In the genomic region with DNA sequence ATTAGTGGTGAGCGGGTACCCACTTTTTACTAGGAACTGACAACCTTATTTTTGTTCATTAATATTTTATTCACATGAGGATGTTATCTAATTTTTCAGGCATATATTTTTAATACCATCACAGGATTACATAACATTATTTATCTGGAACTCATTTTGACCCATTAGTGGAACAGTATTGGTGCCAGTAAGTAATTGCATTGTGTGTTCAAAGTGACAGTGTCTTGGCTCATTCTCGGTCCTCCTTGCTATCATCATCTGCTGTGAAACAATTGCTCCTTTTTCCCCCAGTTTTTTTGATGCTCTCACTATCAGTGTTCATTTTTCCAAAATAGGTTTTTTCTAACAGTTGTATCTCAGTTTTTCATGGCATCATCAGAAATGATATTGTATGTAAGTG, we compare ENCODE assay signal across 24 cellular contexts. TPM values are rescaled to one million over a fixed set of nuclear protein-coding genes. Genes with fewer than 3 reads are reported as not detected.
DNase-seq lines count a peak whose midpoint lies in the region; ATAC-seq, FAIRE-seq and TF ChIP-seq lines count a peak whose summit lies in the region.
"Had no signal": no experiment of that assay in that cellular context is flagged by ENCODE, and none has a peak within 500 bp of the region (broad histone marks: within the 10 kb centered on the region; RNA-seq: fewer than 3 reads in every experiment).

No MANE protein-coding gene starts in this region.

- SMC1A ChIA-PET in GM12878 (lab: Charles Lee; ENCODE audit: uncharacterized antibody, unreplicated experiment): interaction anchor here (1.0 to 1.7 kb wide), 2 partner anchors 11 to 29 kb away, joined by 4 to 12 read pairs; no protein-coding TSS in a partner anchor

- H3K4me1 Mint-ChIP-seq in activated T-cell treated with anti-CD3 and anti-CD28 coated beads, Interleukin-2, amount 50 U/mL, for 24 hours (ENCODE audit: low read depth): peaks cover 58% of the 10 kb centered on the region
- peaks cover 45% of the 10 kb centered on the region for H3K4me1 Mint-ChIP-seq in activated T-cell treated with anti-CD3 and anti-CD28 coated beads, Interleukin-2, amount 50 U/mL, for 4 hours (ENCODE audit: low read depth)
- H3K4me1 Mint-ChIP-seq in stimulated activated effector memory CD8-positive, alpha-beta T cell treated with anti-CD3 and anti-CD28 coated beads, Interleukin-12 subunit alpha, Interleukin-12 subunit beta, amount 100 ng/mL, for 72 hours: peaks cover 36% of the 10 kb centered on the region

- H3K36me3 Mint-ChIP-seq in activated T-cell treated with anti-CD3 and anti-CD28 coated beads, Interleukin-2, amount 50 U/mL, for 24 hours (ENCODE audit: low read depth): peaks cover 48% of the 10 kb centered on the region
- peaks cover 12% of the 10 kb centered on the region for H3K36me3 Mint-ChIP-seq in activated T-cell treated with anti-CD3 and anti-CD28 coated beads, Interleukin-2, amount 50 U/mL, for 4 hours (ENCODE audit: insufficient read depth)
- H3K36me3 Mint-ChIP-seq in stimulated activated effector memory CD8-positive, alpha-beta T cell treated with anti-CD3 and anti-CD28 coated beads, Interleukin-12 subunit alpha, Interleukin-12 subunit beta, amount 100 ng/mL, for 72 hours: peaks cover 53% of the 10 kb centered on the region

- 98% methylated on average over 2 of the region's 2 CpGs for WGBS in GM12878 (ENCODE audit: insufficient coverage, insufficient replicate concordance, low lambda C conversion rate, missing lambda C conversion rate)

- no peaks in the 10 kb centered on the region for H3K27me3 ChIP-seq in GM12878 (replicated peaks in 1 of 2; ENCODE audit: control insufficient read depth in 2 of 2, insufficient read depth in 2 of 2, low read length in 1 of 2)

- H3K79me2 ChIP-seq in OCI-LY7 (ENCODE audit: insufficient read depth, low read depth, low read length): peaks cover 29% of the 10 kb centered on the region
- peaks cover 37% of the 10 kb centered on the region for H3K79me2 ChIP-seq in GM12878 (ENCODE audit: control insufficient read depth, insufficient read depth, low read length)

- no peak for TF ChIP-seq EP300 in GM12878 (IDR thresholded peaks at IDR 0.05; ENCODE audit: borderline replicate concordance in 1 of 2, control insufficient read depth in 1 of 2, low read depth in 2 of 2, low read length in 2 of 2)

- BruUV-seq in OCI-LY7 (replicated peaks; lab: Mats Ljungman, UMichigan) (no TSS peak), GM12878 (replicated peaks; lab: Mats Ljungman, UMichigan) (TSS peak; percentile 9)

- TF ChIP-seq RAD21 in GM12878 (IDR thresholded peaks at IDR 0.05; ENCODE audit: insufficient read depth, low read depth, low read length): no peak

- H4K20me1 ChIP-seq in OCI-LY7 (ENCODE audit: insufficient read depth, low read length) (no peaks in the 10 kb centered on the region), GM12878 (ENCODE audit: control insufficient read depth, insufficient read depth) (no peaks in the 10 kb centered on the region)

- no peak overlapping the region; the same call in 1 of the 2 replicates for H3K9ac ChIP-seq in GM12878 (ENCODE audit: control insufficient read depth, insufficient read depth, low read length)
- H3K9ac ChIP-seq: GM23248 had no signal

- TF ChIP-seq CTCF in OCI-LY7 (conservative IDR thresholded peaks at IDR 0.05; ENCODE audit: low read length) (no peak), GM12878 (IDR thresholded peaks at IDR 0.05 in 2 of 3, conservative IDR thresholded peaks at IDR 0.05 in 1 of 3; ENCODE audit: control insufficient read depth in 2 of 3, extremely low read depth in 1 of 3, insufficient read depth in 1 of 3, low read depth in 3 of 3, low read length in 3 of 3) (no peak)

- no peaks in the 10 kb centered on the region for H3K9me3 ChIP-seq in OCI-LY7 (ENCODE audit: low read length)
- no peaks in the 10 kb centered on the region; the same call in 2 of the 3 replicates for H3K9me3 ChIP-seq in GM12878 (replicated peaks; ENCODE audit: control insufficient read depth, insufficient read depth, low read length)
- H3K9me3 ChIP-seq: mucosa of descending colon had no signal

- H3K4me3 ChIP-seq in OCI-LY7 (ENCODE audit: low read depth, low read length, poor library complexity, severe bottlenecking): no peak overlapping the region
- no peak overlapping the region for H3K4me3 ChIP-seq in GM12878
- H3K4me3 ChIP-seq: GM23248, mucosa of descending colon had no signal

- peak overlapping the region; percentile 35 for H3K27ac ChIP-seq in OCI-LY7 (ENCODE audit: low read depth, low read length, poor library complexity, severe bottlenecking)
- H3K27ac ChIP-seq in GM12878 (ENCODE audit: control insufficient read depth, insufficient read depth): peak overlapping the region; percentile 5; the same call in 1 of the 2 replicates
- H3K27ac ChIP-seq: GM23248, HL-60 had no signal

- H3K9me2 ChIP-seq in OCI-LY7 (ENCODE audit: insufficient read depth, low read length): no peaks in the 10 kb centered on the region

- H3K27me3 Mint-ChIP-seq in activated T-cell treated with anti-CD3 and anti-CD28 coated beads, Interleukin-2, amount 50 U/mL, for 24 hours: no peaks in the 10 kb centered on the region
- H3K27me3 Mint-ChIP-seq in activated T-cell treated with anti-CD3 and anti-CD28 coated beads, Interleukin-2, amount 50 U/mL, for 4 hours (ENCODE audit: low read depth): no peaks in the 10 kb centered on the region

- no peaks in the 10 kb centered on the region for H3K9me3 Mint-ChIP-seq in activated T-cell treated with anti-CD3 and anti-CD28 coated beads, Interleukin-2, amount 50 U/mL, for 24 hours
- no peaks in the 10 kb centered on the region for H3K9me3 Mint-ChIP-seq in activated T-cell treated with anti-CD3 and anti-CD28 coated beads, Interleukin-2, amount 50 U/mL, for 4 hours
- no peaks in the 10 kb centered on the region for H3K9me3 Mint-ChIP-seq in stimulated activated effector memory CD8-positive, alpha-beta T cell treated with anti-CD3 and anti-CD28 coated beads, Interleukin-12 subunit alpha, Interleukin-12 subunit beta, amount 100 ng/mL, for 72 hours

- no peak for FAIRE-seq in GM12878 (lab: Jason Lieb, UNC)
- FAIRE-seq: G401.6, GM12891, TTC549 had no signal

- H3K27ac Mint-ChIP-seq in activated T-cell treated with anti-CD3 and anti-CD28 coated beads, Interleukin-2, amount 50 U/mL, for 24 hours: peak overlapping the region; percentile 86
- peak overlapping the region; percentile 48 for H3K27ac Mint-ChIP-seq in stimulated activated effector memory CD8-positive, alpha-beta T cell treated with anti-CD3 and anti-CD28 coated beads, Interleukin-12 subunit alpha, Interleukin-12 subunit beta, amount 100 ng/mL, for 72 hours

- DNase-seq in activated T-cell treated with anti-CD3 and anti-CD28 coated beads, Interleukin-2, amount 50 U/mL, for 24 hours: no peak
- no peak for DNase-seq in activated T-cell treated with anti-CD3 and anti-CD28 coated beads, Interleukin-2, amount 50 U/mL, for 4 hours
- DNase-seq in OCI-LY7 (ENCODE audit: low spot score) (no peak), GM12878 (ENCODE audit: low read depth, low spot score) (no peak), kidney glomerular epithelial cell (lab: John Stamatoyannopoulos, UW) (no peak), NCI-H748 (lab: John Stamatoyannopoulos, UW; ENCODE audit: unreplicated experiment) (no peak), kidney tubule cell (ENCODE audit: low spot score) (no peak)
- no peak for DNase-seq in stimulated activated effector memory CD8-positive, alpha-beta T cell treated with anti-CD3 and anti-CD28 coated beads, Interleukin-12 subunit alpha, Interleukin-12 subunit beta, amount 100 ng/mL, for 72 hours (ENCODE audit: low spot score in 2 of 2)
- DNase-seq: activated CD4-positive, alpha-beta T cell treated with anti-CD3 and anti-CD28 coated beads, Interleukin-2, amount 50 U/mL, for 4 hours; activated effector memory CD4-positive, alpha-beta T cell treated with Interleukin-2 at 50 U/mL for 16 hours; cortex of kidney; foreskin melanocyte; GM23248; MV-4-11; NCI-H2081; NCI-H524 treated with DMSO at 0.1 percent for 48 hours; OCI-M1 had no signal

- H3K36me3 ChIP-seq in OCI-LY7 (ENCODE audit: insufficient read depth, low read length) (peaks cover 49% of the 10 kb centered on the region), GM12878 (ENCODE audit: control insufficient read depth in 2 of 2, insufficient read depth in 2 of 2, low read length in 1 of 2) (peaks cover 0 to 14% of the 10 kb centered on the region in 2 experiments; a peak in 2 of 4 replicates)

- TF ChIP-seq POLR2A in GM12878 (IDR thresholded peaks at IDR 0.05; ENCODE audit: low read depth, low read length): no peak

- no peak for ATAC-seq in activated T-cell treated with anti-CD3 and anti-CD28 coated beads, Interleukin-2, amount 50 U/mL, for 4 hours
- ATAC-seq in GM12878: no peak
- no peak for ATAC-seq in stimulated activated effector memory CD8-positive, alpha-beta T cell treated with anti-CD3 and anti-CD28 coated beads, Interleukin-12 subunit alpha, Interleukin-12 subunit beta, amount 100 ng/mL, for 72 hours
- ATAC-seq: left lobe of liver, sciatic nerve had no signal

- POLR2A ChIA-PET in OCI-LY7 (lab: Charles Lee): no interaction called here
- POLR2A ChIA-PET in GM12878 (lab: Charles Lee): no interaction called here

- CTCF ChIA-PET in OCI-LY7 (lab: Charles Lee; ENCODE audit: unreplicated experiment): no interaction called here
- CTCF ChIA-PET in GM12878 (lab: Yijun Ruan, JAX): interaction anchor here (1.1 to 7.5 kb wide), 4 partner anchors 6 to 35 kb away, joined by 4 to 73 read pairs (median 36); no protein-coding TSS in a partner anchor

- RAD21 ChIA-PET in GM12878 (lab: Charles Lee; ENCODE audit: unreplicated experiment): interaction anchor here (1.8 kb wide), 1 partner anchor 126 kb away, joined by 6 read pairs; no protein-coding TSS in a partner anchor

- H2AFZ ChIP-seq in OCI-LY7 (ENCODE audit: low read length): no peak overlapping the region
- no peak overlapping the region for H2AFZ ChIP-seq in GM12878 (ENCODE audit: control insufficient read depth, low read depth, low read length)
- H2AFZ ChIP-seq: GM23248 had no signal

- H3K4me2 ChIP-seq in OCI-LY7 (ENCODE audit: low read length) (no peak overlapping the region), GM12878 (ENCODE audit: control insufficient read depth, insufficient read depth) (peak overlapping the region; percentile 15; the same call in 1 of the 2 replicates)

- H3K4me1 ChIP-seq in OCI-LY7 (ENCODE audit: insufficient read depth, low read length, poor library complexity, severe bottlenecking) (peaks cover 58% of the 10 kb centered on the region), GM12878 (ENCODE audit: control insufficient read depth, insufficient read depth, low read length) (peaks cover 28% of the 10 kb centered on the region)

- in situ Hi-C loops in GM12878 (cut with MboI): no loop called here

- H3K4me3 Mint-ChIP-seq in activated T-cell treated with anti-CD3 and anti-CD28 coated beads, Interleukin-2, amount 50 U/mL, for 24 hours: no peak overlapping the region
- no peak overlapping the region for H3K4me3 Mint-ChIP-seq in activated T-cell treated with anti-CD3 and anti-CD28 coated beads, Interleukin-2, amount 50 U/mL, for 4 hours
- no peak overlapping the region for H3K4me3 Mint-ChIP-seq in stimulated activated effector memory CD8-positive, alpha-beta T cell treated with anti-CD3 and anti-CD28 coated beads, Interleukin-12 subunit alpha, Interleukin-12 subunit beta, amount 100 ng/mL, for 72 hours

- intact Hi-C loops in OCI-LY7 (cut with micrococcal nuclease; ENCODE audit: unreplicated experiment) (loop anchor here (10.0 kb wide), 1 partner anchor 1089 kb away; a partner anchor contains a TSS), GM12878 (cut with micrococcal nuclease; ENCODE audit: unreplicated experiment) (no loop called here)

RNA-seq across cellular contexts. Expression of a gene that starts 4.0 kb away (rescaled TPM):
- 10 to 100 TPM; 25.9 to 26.9 (median 26.5) TPM for total RNA-seq in activated T-cell treated with anti-CD3 and anti-CD28 coated beads, Interleukin-2, amount 50 U/mL, for 4 hours
- 44.1 and 44.2 TPM in 2 replicates for total RNA-seq in OCI-LY7 (2014; rRNA removed; shearing (Covaris generic))
- total RNA-seq in OCI-LY7 (2022): 50.7 and 57.0 TPM in 2 replicates
- 88.2 and 88.7 TPM in 2 replicates for total RNA-seq in GM12878 (2013; cell fraction: nucleolus; rRNA removed)
- total RNA-seq in GM12878 (2014; rRNA removed): 42.3 and 49.5 TPM in 2 replicates
- total RNA-seq in GM12878 (2014; rRNA removed; fragmentation: Illumina TruSeq; extraction: Trizol): 64.0 and 65.6 TPM in 2 replicates
- total RNA-seq in GM12878 (2021): 37.1 and 37.5 TPM in 2 replicates
- 26.5 TPM for polyA plus RNA-seq in GM12878 (2011; ENCODE audit: low read depth)
- 58.0 and 106 TPM in 2 replicates for polyA plus RNA-seq in GM12878 (2011; rRNA removed)
- 36.1 and 36.7 TPM in 2 replicates for polyA plus RNA-seq in GM12878 (2011; cell fraction: cytosol; rRNA removed)
- polyA plus RNA-seq in GM12878 (2011; cell fraction: nucleus; rRNA removed): 49.8 and 60.9 TPM in 2 replicates
- polyA plus RNA-seq in GM12878 (2012): 36.2 and 57.3 TPM in 2 replicates
- polyA plus RNA-seq in GM12878 (2014; fragmentation: Illumina TruSeq; extraction: Trizol): 102 and 177 TPM in 2 replicates
- 10 to 100 TPM; 24.1 to 28.8 TPM for polyA plus RNA-seq in GM12878 (2014; fragmentation: Nextera tagmentation; extraction: Ambion mirVana)
- 37.4 and 49.1 TPM in 2 replicates for polyA plus RNA-seq in GM12878 (2014; rRNA removed)
- 10 to 100 TPM; 48.9 to 54.4 TPM for polyA plus RNA-seq in GM12878 (2016; fragmentation: Nextera tagmentation; extraction: Ambion mirVana)
- 31.6 and 38.5 TPM in 2 replicates for polyA minus RNA-seq in GM12878 (2011; rRNA and poly(A)+ RNA removed)
- 12.8 and 16.1 TPM in 2 replicates for polyA minus RNA-seq in GM12878 (2011; cell fraction: cytosol; rRNA and poly(A)+ RNA removed)
- polyA minus RNA-seq in GM12878 (2011; cell fraction: nucleus; rRNA and poly(A)+ RNA removed): 16.8 and 26.8 TPM in 2 replicates
